In genomic region chr21:35274090-35274489, GRCh38 we compare ENCODE assay signal across 29 cellular contexts.
"Had no signal": no experiment of that assay in that cellular context is flagged by ENCODE, and none has a peak within 500 bp of the region (broad histone marks: within the 10 kb centered on the region; RNA-seq: fewer than 3 reads in every experiment).

No MANE protein-coding gene starts in this region.

- H3K4me1 ChIP-seq: adrenal gland, body of pancreas, esophagus muscularis mucosa, prostate gland, tibial nerve, uterus had no signal

- H3K4me1 Mint-ChIP-seq: stimulated activated naive B cell treated with anti-CD40 and anti-IgM and Interleukin-4, amounts not matched to agents 10 μg/mL and 1 μg/mL and 100 μg/mL, for 72 hours had no signal

- DNase-seq: activated CD4-positive, alpha-beta memory T cell treated with anti-CD3 and anti-CD28 coated beads for 36 hours; activated CD4-positive, alpha-beta T cell treated with anti-CD3 and anti-CD28 coated beads for 4 hours; activated CD8-positive, alpha-beta memory T cell treated with anti-CD3 and anti-CD28 coated beads, Interleukin-2, amount 50 U/mL, for 4 hours; activated effector memory CD4-positive, alpha-beta T cell treated with anti-CD3 and anti-CD28 coated beads, Interleukin-2, amount 50 U/mL, for 16 hours; activated naive CD4-positive, alpha-beta T cell treated with anti-CD3 and anti-CD28 coated beads for 36 hours; activated naive CD8-positive, alpha-beta T cell treated with anti-CD3 and anti-CD28 coated beads for 36 hours; activated T-cell treated with anti-CD3 and anti-CD28 coated beads, Interleukin-2, amount 50 U/mL, for 1 hour; adrenal gland; aorta; body of pancreas; cortex of kidney; foreskin melanocyte; left ventricle myocardium superior; ovary; retina; stimulated activated CD4-positive, alpha-beta T cell treated with anti-CD3 and anti-CD28 coated beads, Interleukin-1b, Interleukin-23, amount 100 ng/mL, for 48 hours; stimulated activated CD4-positive, alpha-beta T cell treated with anti-CD3 and anti-CD28 coated beads, Interleukin-4, amount 100 ng/mL, for 4 hours; stimulated activated CD8-positive, alpha-beta memory T cell treated with anti-CD3 and anti-CD28 coated beads, Interleukin-4, amount 100 ng/mL, for 48 hours; stimulated activated naive B cell treated with anti-CD40 and anti-IgM and Interleukin-4, amounts not matched to agents 10 μg/mL and 1 μg/mL and 100 μg/mL, for 72 hours; T-helper 9 cell; uterus had no signal

- H3K4me3 Mint-ChIP-seq: activated CD4-positive, alpha-beta memory T cell treated with anti-CD3 and anti-CD28 coated beads for 36 hours; activated naive CD4-positive, alpha-beta T cell treated with anti-CD3 and anti-CD28 coated beads for 36 hours; activated naive CD8-positive, alpha-beta T cell treated with anti-CD3 and anti-CD28 coated beads for 36 hours; activated T-helper 1 cell treated with anti-CD3 and anti-CD28 coated beads, Interleukin-12 subunit alpha, Interleukin-12 subunit beta, Interleukin-2, Interleukin-4 antibody, amounts not matched to agents 30 ng/mL and 10 ng/mL and 1 ng/mL, durations not matched to agents 14 hours and 24 hours and 36 hours; nephron; stimulated activated naive B cell treated with anti-CD40 and anti-IgM and Interleukin-4, amounts not matched to agents 10 μg/mL and 1 μg/mL and 100 μg/mL, for 72 hours had no signal

- H3K4me3 ChIP-seq: adrenal gland, body of pancreas, esophagus muscularis mucosa, ovary, prostate gland, skin epidermis, tibial nerve, uterus had no signal

- ATAC-seq: body of pancreas; left ventricle myocardium superior; sciatic nerve; stimulated activated naive B cell treated with anti-CD40 and anti-IgM and Interleukin-4, amounts not matched to agents 10 μg/mL and 1 μg/mL and 100 μg/mL, for 72 hours had no signal

- H3K9me3 ChIP-seq: adrenal gland, body of pancreas, ovary, prostate gland, uterus had no signal

- H3K27me3 ChIP-seq: adrenal gland, body of pancreas, esophagus muscularis mucosa, ovary, tibial nerve, uterus had no signal

- H3K27ac Mint-ChIP-seq: activated CD4-positive, alpha-beta memory T cell treated with anti-CD3 and anti-CD28 coated beads for 36 hours; activated naive CD4-positive, alpha-beta T cell treated with anti-CD3 and anti-CD28 coated beads for 36 hours; activated naive CD8-positive, alpha-beta T cell treated with anti-CD3 and anti-CD28 coated beads for 36 hours; activated T-helper 1 cell treated with anti-CD3 and anti-CD28 coated beads, Interleukin-12 subunit alpha, Interleukin-12 subunit beta, Interleukin-2, Interleukin-4 antibody, amounts not matched to agents 30 ng/mL and 10 ng/mL and 1 ng/mL, durations not matched to agents 14 hours and 24 hours and 36 hours; nephron; stimulated activated naive B cell treated with anti-CD40 and anti-IgM and Interleukin-4, amounts not matched to agents 10 μg/mL and 1 μg/mL and 100 μg/mL, for 72 hours had no signal

- H3K27ac ChIP-seq: adrenal gland, body of pancreas, esophagus muscularis mucosa, ovary, prostate gland, tibial nerve, uterus, VCaP had no signal

- H3K36me3 ChIP-seq: adrenal gland, esophagus muscularis mucosa, ovary, prostate gland, tibial nerve, uterus had no signal

- H3K36me3 Mint-ChIP-seq: activated CD4-positive, alpha-beta memory T cell treated with anti-CD3 and anti-CD28 coated beads for 36 hours; stimulated activated naive B cell treated with anti-CD40 and anti-IgM and Interleukin-4, amounts not matched to agents 10 μg/mL and 1 μg/mL and 100 μg/mL, for 72 hours had no signal

- H3K9me3 Mint-ChIP-seq: activated CD4-positive, alpha-beta memory T cell treated with anti-CD3 and anti-CD28 coated beads for 36 hours; stimulated activated naive B cell treated with anti-CD40 and anti-IgM and Interleukin-4, amounts not matched to agents 10 μg/mL and 1 μg/mL and 100 μg/mL, for 72 hours had no signal

- H3K27me3 Mint-ChIP-seq: activated naive CD8-positive, alpha-beta T cell treated with anti-CD3 and anti-CD28 coated beads for 36 hours; stimulated activated naive B cell treated with anti-CD40 and anti-IgM and Interleukin-4, amounts not matched to agents 10 μg/mL and 1 μg/mL and 100 μg/mL, for 72 hours had no signal
